ENCODE assay signal across 8 cellular contexts in genomic region chr16:81521141-81521626, GRCh38.
DNase-seq lines count a peak whose midpoint lies in the region; ATAC-seq lines count a peak whose summit lies in the region.

No MANE protein-coding gene starts in this region.

- H3K27ac Mint-ChIP-seq in dendritic cell treated with granulocyte-macrophage colony-stimulating factor and Interleukin-4, amounts not matched to agents 40 ng/mL and 50 ng/mL, for 4 days: peak overlapping the region; percentile 46

- no peaks in the 10 kb centered on the region for H3K27me3 ChIP-seq in BLaER1

- peaks cover 50% of the 10 kb centered on the region for H3K36me3 Mint-ChIP-seq in dendritic cell treated with granulocyte-macrophage colony-stimulating factor and Interleukin-4, amounts not matched to agents 40 ng/mL and 50 ng/mL, for 4 days (ENCODE audit: low read depth)

- no peaks in the 10 kb centered on the region for H3K9me3 Mint-ChIP-seq in dendritic cell treated with granulocyte-macrophage colony-stimulating factor and Interleukin-4, amounts not matched to agents 40 ng/mL and 50 ng/mL, for 4 days

- H3K27ac ChIP-seq in BLaER1: no peak overlapping the region

- ATAC-seq in HG02678 (IDR thresholded peaks at IDR 0.05; ENCODE audit: unreplicated experiment) (peak; percentile 70), sciatic nerve (no peak)

- H3K4me1 Mint-ChIP-seq in dendritic cell treated with granulocyte-macrophage colony-stimulating factor and Interleukin-4, amounts not matched to agents 40 ng/mL and 50 ng/mL, for 4 days (ENCODE audit: low read depth): peaks cover 56% of the 10 kb centered on the region

- peak; percentile 6 to 36 for DNase-seq in activated CD4-positive, alpha-beta T cell treated with anti-CD3 and anti-CD28 coated beads for 24 hours (ENCODE audit: low read depth in 2 of 2)
- peak in 2 of 3 donors; percentile 30 to 63 for DNase-seq in stimulated activated CD4-positive, alpha-beta T cell treated with anti-CD3 and anti-CD28 coated beads, TNF-alpha, amount 100 ng/mL, for 1 hour (ENCODE audit: low read depth in 3 of 3, low spot score in 1 of 3)
- DNase-seq in NCI-H1436 treated with DMSO at 0.1 percent for 48 hours (lab: John Stamatoyannopoulos, UW) (no peak), NCI-H524 treated with DMSO at 0.1 percent for 48 hours (lab: John Stamatoyannopoulos, UW) (no peak), sciatic nerve (ENCODE audit: low spot score) (no peak)

- H3K4me2 ChIP-seq in BLaER1: peak overlapping the region; percentile 63

- H3K9ac ChIP-seq in BLaER1: no peak overlapping the region

- H3K9me3 ChIP-seq in BLaER1: no peaks in the 10 kb centered on the region

- H3K4me3 ChIP-seq in BLaER1: no peak overlapping the region

- H4K20me1 ChIP-seq in BLaER1: peaks cover 100% of the 10 kb centered on the region

- peaks cover 50% of the 10 kb centered on the region for H3K4me1 ChIP-seq in BLaER1

- intact Hi-C loops in dendritic cell treated with granulocyte-macrophage colony-stimulating factor and Interleukin-4, amounts not matched to agents 40 ng/mL and 50 ng/mL, for 4 days (cut with micrococcal nuclease): loop anchor here (5.0 kb wide), 1 partner anchor 74 kb away; no protein-coding TSS in a partner anchor
- intact Hi-C loops in sciatic nerve (cut with DNase I): no loop called here

- no peaks in the 10 kb centered on the region for H3K27me3 Mint-ChIP-seq in dendritic cell treated with granulocyte-macrophage colony-stimulating factor and Interleukin-4, amounts not matched to agents 40 ng/mL and 50 ng/mL, for 4 days

- H3K4me3 Mint-ChIP-seq in dendritic cell treated with granulocyte-macrophage colony-stimulating factor and Interleukin-4, amounts not matched to agents 40 ng/mL and 50 ng/mL, for 4 days: no peak overlapping the region

- peaks cover 62% of the 10 kb centered on the region for H3K36me3 ChIP-seq in BLaER1

Comparison
In these comparisons a context has a peak if more than half of its experiments do, and no peak if none do; other contexts are left out.
1. DNase-seq: peak in activated CD4-positive, alpha-beta T cell treated with anti-CD3 and anti-CD28 coated beads for 24 hours (2 of 2) and stimulated activated CD4-positive, alpha-beta T cell treated with anti-CD3 and anti-CD28 coated beads, TNF-alpha, amount 100 ng/mL, for 1 hour (2 of 3); none in NCI-H1436 treated with DMSO at 0.1 percent for 48 hours (single experiment), NCI-H524 treated with DMSO at 0.1 percent for 48 hours (single experiment) and sciatic nerve (single experiment).